30 cellular contexts compared by ENCODE assay signal in genomic region chr3:134829716-134830115, GRCh38. TPM values are rescaled to one million over a fixed set of nuclear protein-coding genes. Genes with fewer than 3 reads are reported as not detected.
"Had no signal": no experiment of that assay in that cellular context is flagged by ENCODE, and none has a peak within 500 bp of the region (broad histone marks: within the 10 kb centered on the region; RNA-seq: fewer than 3 reads in every experiment).

No MANE protein-coding gene starts in this region.

- H3K9me3 Mint-ChIP-seq: naive thymus-derived CD8-positive, alpha-beta T cell; nephron; stimulated activated naive B cell treated with anti-CD40 and anti-IgM and Interleukin-4, amounts not matched to agents 10 μg/mL and 1 μg/mL and 100 μg/mL, for 72 hours had no signal

- ATAC-seq: left cardiac atrium; left lobe of liver; lower lobe of right lung; naive thymus-derived CD8-positive, alpha-beta T cell; pancreas; right cardiac atrium; sciatic nerve; stimulated activated naive B cell treated with anti-CD40 and anti-IgM and Interleukin-4, amounts not matched to agents 10 μg/mL and 1 μg/mL and 100 μg/mL, for 72 hours; stimulated activated naive CD8-positive, alpha-beta T cell treated with anti-CD3 and anti-CD28 coated beads, Interleukin-15, Interleukin-2, amounts not matched to agents 100 U/mL and 50 U/mL, for 24 hours had no signal

- H3K4me3 Mint-ChIP-seq: naive thymus-derived CD8-positive, alpha-beta T cell; nephron; neural crest cell; stimulated activated naive B cell treated with anti-CD40 and anti-IgM and Interleukin-4, amounts not matched to agents 10 μg/mL and 1 μg/mL and 100 μg/mL, for 72 hours had no signal

- H3K4me1 Mint-ChIP-seq: naive thymus-derived CD8-positive, alpha-beta T cell; nephron; neural crest cell had no signal

- H3K27ac Mint-ChIP-seq: naive thymus-derived CD8-positive, alpha-beta T cell; nephron; stimulated activated naive B cell treated with anti-CD40 and anti-IgM and Interleukin-4, amounts not matched to agents 10 μg/mL and 1 μg/mL and 100 μg/mL, for 72 hours had no signal

- FAIRE-seq: keratinocyte, pancreas had no signal

- H3K36me3 ChIP-seq: lower lobe of right lung, pancreas, prostate gland, stomach, thyroid gland, transverse colon, upper lobe of left lung, vagina had no signal

- H3K27ac ChIP-seq: lower lobe of right lung, pancreas, prostate gland, skin epidermis, stomach, testis, thyroid gland, transverse colon, upper lobe of left lung, vagina had no signal

- H3K27me3 ChIP-seq: pancreas, stomach, testis, thyroid gland, transverse colon, upper lobe of left lung, vagina had no signal

- DNase-seq: kidney glomerular epithelial cell; left cardiac atrium; lower lobe of right lung; mammary epithelial cell; mesenchymal stem cell; naive thymus-derived CD8-positive, alpha-beta T cell; nucleus accumbens; pancreas; posterior cingulate gyrus; retina; right cardiac atrium; stimulated activated CD4-positive, alpha-beta T cell treated with anti-CD3 and anti-CD28 coated beads, Interleukin-12 subunit alpha, Interleukin-12 subunit beta, amount 100 ng/mL, for 4 hours; stimulated activated CD4-positive, alpha-beta T cell treated with anti-CD3 and anti-CD28 coated beads, Interleukin-15, amount 100 ng/mL, for 24 hours; stimulated activated CD4-positive, alpha-beta T cell treated with anti-CD3 and anti-CD28 coated beads, Interleukin-2, amount 100 ng/mL, for 24 hours; stimulated activated CD4-positive, alpha-beta T cell treated with anti-CD3 and anti-CD28 coated beads, Interleukin-4, amount 100 ng/mL, for 1 hour; stimulated activated naive B cell treated with anti-CD40 and anti-IgM and Interleukin-4, amounts not matched to agents 10 μg/mL and 1 μg/mL and 100 μg/mL, for 72 hours; stimulated activated naive CD8-positive, alpha-beta T cell treated with anti-CD3 and anti-CD28 coated beads, Interleukin-15, Interleukin-2, amounts not matched to agents 100 U/mL and 50 U/mL, for 24 hours; stomach; testis; thyroid gland; transverse colon; upper lobe of left lung had no signal

- H3K36me3 Mint-ChIP-seq: naive thymus-derived CD8-positive, alpha-beta T cell; stimulated activated naive B cell treated with anti-CD40 and anti-IgM and Interleukin-4, amounts not matched to agents 10 μg/mL and 1 μg/mL and 100 μg/mL, for 72 hours had no signal

- H3K4me3 ChIP-seq: lower lobe of right lung, pancreas, prostate gland, skin epidermis, stomach, testis, thyroid gland, transverse colon, upper lobe of left lung, vagina had no signal

RNA-seq across cellular contexts. Expression of gene EPHB1, which starts 34.7 kb away (rescaled TPM):
- total RNA-seq: naive thymus-derived CD8-positive, alpha-beta T cell had no signal
